Comparison of ENCODE assay signal across 1 cellular context in the genomic region with DNA sequence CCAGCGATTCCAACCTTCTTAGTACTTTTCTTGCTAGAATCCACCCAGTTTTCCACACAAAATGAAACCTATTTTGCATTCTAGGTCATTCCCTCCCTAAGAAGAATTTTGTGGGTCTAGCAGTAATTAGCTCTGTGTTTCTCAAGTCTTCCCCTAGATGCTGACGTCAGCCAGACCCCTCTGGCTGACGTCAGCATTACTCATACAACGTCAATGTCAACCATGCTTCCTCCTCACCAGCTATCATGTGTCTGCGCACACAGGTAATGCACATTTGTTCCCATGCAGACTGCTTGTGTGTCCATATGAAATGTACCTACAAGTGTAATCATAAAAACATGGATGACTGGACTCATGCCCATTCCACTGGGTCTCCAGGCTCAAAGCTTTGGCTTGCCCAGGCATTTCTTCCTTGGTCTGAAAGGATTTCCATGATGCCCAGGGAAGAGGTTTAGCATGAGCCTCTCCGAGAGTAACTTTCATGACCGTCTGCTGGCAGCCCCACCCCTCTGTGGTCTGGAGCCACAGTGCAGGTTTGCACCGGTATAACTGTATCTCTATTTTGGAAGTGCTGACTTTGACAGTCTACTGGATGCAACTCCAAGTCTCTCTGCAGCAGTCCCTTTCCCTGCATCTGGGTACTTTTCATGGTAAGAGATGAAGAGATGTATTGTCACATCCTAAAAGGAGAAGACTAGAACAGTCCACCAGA.
A peak's percentile ranks its signal among the peaks of the same experiment; 100 is the strongest.
TF ChIP-seq lines count a peak whose summit lies in the region.

No MANE protein-coding gene starts in this region.

TF ChIP-seq in HEK293, 187 proteins besides CTCF, POLR2A, EP300 and RAD21 (continued from another document):
- TF ChIP-seq ATF2 (tag by site-specific recombination; IDR thresholded peaks at IDR 0.05; ENCODE audit: low read depth) (peak; percentile 61), ZBTB21 (tag by site-specific recombination; IDR thresholded peaks at IDR 0.05) (peak; percentile 87)
